In the genomic region with DNA sequence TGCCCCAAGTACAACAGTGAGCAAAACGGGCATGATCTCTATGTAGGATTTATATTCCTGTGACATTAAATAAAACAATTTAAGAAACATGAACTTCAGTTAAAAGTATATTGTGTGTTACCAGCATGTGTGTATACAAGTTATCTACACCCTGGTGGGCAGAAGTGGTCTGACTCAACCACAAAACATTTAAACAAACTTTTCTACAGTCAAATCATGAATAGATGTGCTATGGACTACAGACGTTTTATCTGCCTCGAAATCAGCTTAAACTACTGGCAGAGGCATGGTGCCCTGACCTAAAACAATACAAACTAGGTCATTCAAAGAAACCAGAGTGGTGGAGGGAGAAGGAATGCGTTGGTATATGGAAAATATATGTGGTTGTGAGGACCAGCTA, we compare ENCODE assay signal across 12 cellular contexts. TPM values are rescaled to one million over a fixed set of nuclear protein-coding genes. Genes with fewer than 3 reads are reported as not detected.
DNase-seq lines count a peak whose midpoint lies in the region; FAIRE-seq and TF ChIP-seq lines count a peak whose summit lies in the region.
"Had no signal": no experiment of that assay in that cellular context is flagged by ENCODE, and none has a peak within 500 bp of the region (broad histone marks: within the 10 kb centered on the region; RNA-seq: fewer than 3 reads in every experiment).

No MANE protein-coding gene starts in this region.

- H3K27ac Mint-ChIP-seq in activated T-helper 1 cell treated with anti-CD3 and anti-CD28 coated beads, Interleukin-12 subunit alpha, Interleukin-12 subunit beta, Interleukin-2, Interleukin-4 antibody, amounts not matched to agents 30 ng/mL and 10 ng/mL and 1 ng/mL, durations not matched to agents 14 hours and 24 hours and 36 hours: peak overlapping the region; percentile 40

- H3K4me1 ChIP-seq in esophagus muscularis mucosa (peaks cover 12 to 32% (median 26%) of the 10 kb centered on the region in 4 donors), BE2C (peaks cover 7% of the 10 kb centered on the region; the same call in 1 of the 2 replicates)

- no peak overlapping the region for H3K27ac ChIP-seq in esophagus muscularis mucosa (replicated peaks in 1 of 4)
- H3K27ac ChIP-seq: upper lobe of right lung had no signal

- peak; percentile 43 for DNase-seq in BJ (ENCODE audit: low read depth)
- peak; percentile 80 for DNase-seq in HCEC 1CT
- no peak for DNase-seq in activated T-helper 1 cell treated with anti-CD3 and anti-CD28 coated beads, Interleukin-12 subunit alpha, Interleukin-12 subunit beta, Interleukin-2, Interleukin-4 antibody, amounts not matched to agents 30 ng/mL and 10 ng/mL and 1 ng/mL, durations not matched to agents 14 hours and 24 hours and 36 hours (ENCODE audit: low spot score)
- DNase-seq in kidney glomerular epithelial cell (lab: John Stamatoyannopoulos, UW): peak; percentile 18
- DNase-seq in T-helper 9 cell: no peak
- no peak for DNase-seq in GM12891 (ENCODE audit: insufficient read length, low spot score)
- DNase-seq in esophagus muscularis mucosa (ENCODE audit: extremely low spot score): no peak
- DNase-seq in BE2C: no peak
- DNase-seq: activated gamma-delta T cell treated with Interleukin-2 at 50 U/mL for 16 hours; NCI-H2081 treated with DMSO at 0.1 percent for 48 hours; stimulated activated CD4-positive, alpha-beta T cell treated with anti-CD3 and anti-CD28 coated beads, Interleukin-1b, Interleukin-23, amount 100 ng/mL, for 48 hours; upper lobe of right lung had no signal

- TF ChIP-seq POLR2A in GM12891 (IDR thresholded peaks at IDR 0.05; ENCODE audit: low read depth, low read length): no peak
- TF ChIP-seq POLR2A in esophagus muscularis mucosa (IDR thresholded peaks at IDR 0.05; ENCODE audit: low read depth): no peak

- peaks cover 38% of the 10 kb centered on the region for H3K4me1 Mint-ChIP-seq in activated T-helper 1 cell treated with anti-CD3 and anti-CD28 coated beads, Interleukin-12 subunit alpha, Interleukin-12 subunit beta, Interleukin-2, Interleukin-4 antibody, amounts not matched to agents 30 ng/mL and 10 ng/mL and 1 ng/mL, durations not matched to agents 14 hours and 24 hours and 36 hours (ENCODE audit: low read depth)

- H3K9me3 ChIP-seq in esophagus muscularis mucosa (no peaks in the 10 kb centered on the region), BE2C (no peaks in the 10 kb centered on the region)
- H3K9me3 ChIP-seq: upper lobe of right lung had no signal

- H3K27me3 ChIP-seq in BJ (ENCODE audit: control insufficient read depth, insufficient read depth, low read length): no peaks in the 10 kb centered on the region
- H3K27me3 ChIP-seq in esophagus muscularis mucosa: no peaks in the 10 kb centered on the region
- H3K27me3 ChIP-seq in BE2C: no peaks in the 10 kb centered on the region
- H3K27me3 ChIP-seq: upper lobe of right lung had no signal

- FAIRE-seq in GM12891 (lab: Jason Lieb, UNC): no peak

- H3K9me3 Mint-ChIP-seq in activated T-helper 1 cell treated with anti-CD3 and anti-CD28 coated beads, Interleukin-12 subunit alpha, Interleukin-12 subunit beta, Interleukin-2, Interleukin-4 antibody, amounts not matched to agents 30 ng/mL and 10 ng/mL and 1 ng/mL, durations not matched to agents 14 hours and 24 hours and 36 hours: no peaks in the 10 kb centered on the region

- intact Hi-C loops in activated T-helper 1 cell treated with anti-CD3 and anti-CD28 coated beads, Interleukin-12 subunit alpha, Interleukin-12 subunit beta, Interleukin-2, Interleukin-4 antibody, amounts not matched to agents 30 ng/mL and 10 ng/mL and 1 ng/mL, durations not matched to agents 14 hours and 24 hours and 36 hours (cut with micrococcal nuclease): loop anchor here (5.0 to 10.0 kb wide), 8 partner anchors 207 to 1204 kb away; a partner anchor contains a TSS
- intact Hi-C loops in esophagus muscularis mucosa (cut with DNase I): loop anchor here (5.0 kb wide), 1 partner anchor 63 kb away; no protein-coding TSS in a partner anchor

- 33% methylated on average over 4 of the region's 4 CpGs for WGBS in esophagus muscularis mucosa

- no peak overlapping the region for H3K4me3 Mint-ChIP-seq in activated T-helper 1 cell treated with anti-CD3 and anti-CD28 coated beads, Interleukin-12 subunit alpha, Interleukin-12 subunit beta, Interleukin-2, Interleukin-4 antibody, amounts not matched to agents 30 ng/mL and 10 ng/mL and 1 ng/mL, durations not matched to agents 14 hours and 24 hours and 36 hours

- CTCF ChIA-PET in BJ (lab: Yijun Ruan, JAX): interaction anchor here (0.6 to 6.7 kb wide), 7 partner anchors 10 to 83 kb away, joined by 3 to 72 read pairs (median 3); no protein-coding TSS in a partner anchor

- TF ChIP-seq CTCF in BJ (IDR thresholded peaks at IDR 0.05; ENCODE audit: insufficient read depth, low read depth, low read length): peak; percentile 13; the same call in 1 of the 2 replicates
- TF ChIP-seq CTCF in esophagus muscularis mucosa (IDR thresholded peaks at IDR 0.05): no peak
- no peak for TF ChIP-seq CTCF in BE2C (IDR thresholded peaks at IDR 0.05; ENCODE audit: low read depth, low read length)

- no peaks in the 10 kb centered on the region for H3K36me3 ChIP-seq in BJ (ENCODE audit: control insufficient read depth, insufficient read depth, low read length)
- H3K36me3 ChIP-seq in esophagus muscularis mucosa: no peaks in the 10 kb centered on the region
- H3K36me3 ChIP-seq in BE2C: no peaks in the 10 kb centered on the region
- H3K36me3 ChIP-seq: upper lobe of right lung had no signal

- H3K36me3 Mint-ChIP-seq in activated T-helper 1 cell treated with anti-CD3 and anti-CD28 coated beads, Interleukin-12 subunit alpha, Interleukin-12 subunit beta, Interleukin-2, Interleukin-4 antibody, amounts not matched to agents 30 ng/mL and 10 ng/mL and 1 ng/mL, durations not matched to agents 14 hours and 24 hours and 36 hours (ENCODE audit: low read depth): peaks cover 6% of the 10 kb centered on the region

- no peak for TF ChIP-seq EP300 in esophagus muscularis mucosa (IDR thresholded peaks at IDR 0.05)

- POLR2A ChIA-PET in BJ (lab: Charles Lee): interaction anchor here (0.6 to 0.8 kb wide), 2 partner anchors 9 to 33 kb away, joined by 4 to 6 read pairs; no protein-coding TSS in a partner anchor

- H3K4me3 ChIP-seq in BJ (ENCODE audit: low read depth, low read length) (no peak overlapping the region), esophagus muscularis mucosa (no peak overlapping the region), BE2C (ENCODE audit: low read depth, low read length) (no peak overlapping the region)
- H3K4me3 ChIP-seq: upper lobe of right lung had no signal

- H3K27me3 Mint-ChIP-seq in activated T-helper 1 cell treated with anti-CD3 and anti-CD28 coated beads, Interleukin-12 subunit alpha, Interleukin-12 subunit beta, Interleukin-2, Interleukin-4 antibody, amounts not matched to agents 30 ng/mL and 10 ng/mL and 1 ng/mL, durations not matched to agents 14 hours and 24 hours and 36 hours (ENCODE audit: insufficient read depth): no peaks in the 10 kb centered on the region

TF ChIP-seq in GM12891, 5 proteins besides CTCF, POLR2A, EP300 and RAD21:
- TF ChIP-seq POU2F2 (IDR thresholded peaks at IDR 0.05; ENCODE audit: low read depth, low read length) (no peak), SPI1 (IDR thresholded peaks at IDR 0.05; ENCODE audit: low read depth, low read length) (no peak)

RNA-seq across cellular contexts. Expression of a gene that starts 3.6 kb away (rescaled TPM):
- 8.1 and 10.8 TPM in 2 replicates for polyA plus RNA-seq in BJ (2011; rRNA removed)
- polyA minus RNA-seq in BJ (2011; rRNA and poly(A)+ RNA removed): 1.9 TPM in 2 replicates
- 6.6 and 6.8 TPM in 2 replicates for total RNA-seq in activated T-helper 1 cell treated with anti-CD3 and anti-CD28 coated beads, Interleukin-12 subunit alpha, Interleukin-12 subunit beta, Interleukin-2, Interleukin-4 antibody, amounts not matched to agents 30 ng/mL and 10 ng/mL and 1 ng/mL, durations not matched to agents 14 hours and 24 hours and 36 hours
- 9.7 TPM for polyA plus RNA-seq in GM12891 (2012; ENCODE audit: low read depth, missing spikeins)
- 1 to 10 TPM; 7.9 to 9.8 (median 8.4) TPM for total RNA-seq in esophagus muscularis mucosa
- polyA plus RNA-seq in BE2C (2012; ENCODE audit: insufficient read depth, insufficient read length, low read depth): 17.9 TPM

RNA-seq across cellular contexts. Expression of a gene that starts 3.8 kb away (rescaled TPM):
- 4.3 and 5.6 TPM in 2 replicates for polyA plus RNA-seq in BJ (2011; rRNA removed)
- 4.9 and 11.6 TPM in 2 replicates for polyA minus RNA-seq in BJ (2011; rRNA and poly(A)+ RNA removed)
- total RNA-seq in activated T-helper 1 cell treated with anti-CD3 and anti-CD28 coated beads, Interleukin-12 subunit alpha, Interleukin-12 subunit beta, Interleukin-2, Interleukin-4 antibody, amounts not matched to agents 30 ng/mL and 10 ng/mL and 1 ng/mL, durations not matched to agents 14 hours and 24 hours and 36 hours: 39.5 and 44.0 TPM in 2 replicates
- polyA plus RNA-seq in GM12891 (2012; ENCODE audit: low read depth, missing spikeins): 15.4 TPM
- total RNA-seq in esophagus muscularis mucosa: 1 to 10 TPM; 1.2 to 4.0 (median 2.9) TPM
- polyA plus RNA-seq in BE2C (2012; ENCODE audit: insufficient read depth, insufficient read length, low read depth): 4.8 TPM

RNA-seq across cellular contexts. Expression of a gene that starts 33.1 kb away (rescaled TPM):
- polyA plus RNA-seq in BJ (2011; rRNA removed): 45.3 and 52.4 TPM in 2 replicates
- polyA minus RNA-seq in BJ (2011; rRNA and poly(A)+ RNA removed): 45.2 and 70.0 TPM in 2 replicates
- 19.4 and 20.0 TPM in 2 replicates for total RNA-seq in activated T-helper 1 cell treated with anti-CD3 and anti-CD28 coated beads, Interleukin-12 subunit alpha, Interleukin-12 subunit beta, Interleukin-2, Interleukin-4 antibody, amounts not matched to agents 30 ng/mL and 10 ng/mL and 1 ng/mL, durations not matched to agents 14 hours and 24 hours and 36 hours
- polyA plus RNA-seq in GM12891 (2012; ENCODE audit: low read depth, missing spikeins): 13.8 TPM
- total RNA-seq in esophagus muscularis mucosa: 100 to 1,000 TPM in 2 of 4 donors, 10 to 100 TPM in 2; 88.5 to 147 (median 112) TPM
- polyA plus RNA-seq in BE2C (2012; ENCODE audit: insufficient read depth, insufficient read length, low read depth): 13.1 TPM

Comparison
In these comparisons a context has a peak if more than half of its experiments do, and no peak if none do; other contexts are left out.
1. DNase-seq: peak in BJ (single experiment), HCEC 1CT (single experiment) and kidney glomerular epithelial cell (single experiment); none in activated T-helper 1 cell treated with anti-CD3 and anti-CD28 coated beads, Interleukin-12 subunit alpha, Interleukin-12 subunit beta, Interleukin-2, Interleukin-4 antibody, amounts not matched to agents 30 ng/mL and 10 ng/mL and 1 ng/mL, durations not matched to agents 14 hours and 24 hours and 36 hours (single experiment), T-helper 9 cell (single experiment), GM12891 (single experiment), esophagus muscularis mucosa (single experiment) and BE2C (single experiment).